1 cellular context compared by ENCODE assay signal in the genomic region with DNA sequence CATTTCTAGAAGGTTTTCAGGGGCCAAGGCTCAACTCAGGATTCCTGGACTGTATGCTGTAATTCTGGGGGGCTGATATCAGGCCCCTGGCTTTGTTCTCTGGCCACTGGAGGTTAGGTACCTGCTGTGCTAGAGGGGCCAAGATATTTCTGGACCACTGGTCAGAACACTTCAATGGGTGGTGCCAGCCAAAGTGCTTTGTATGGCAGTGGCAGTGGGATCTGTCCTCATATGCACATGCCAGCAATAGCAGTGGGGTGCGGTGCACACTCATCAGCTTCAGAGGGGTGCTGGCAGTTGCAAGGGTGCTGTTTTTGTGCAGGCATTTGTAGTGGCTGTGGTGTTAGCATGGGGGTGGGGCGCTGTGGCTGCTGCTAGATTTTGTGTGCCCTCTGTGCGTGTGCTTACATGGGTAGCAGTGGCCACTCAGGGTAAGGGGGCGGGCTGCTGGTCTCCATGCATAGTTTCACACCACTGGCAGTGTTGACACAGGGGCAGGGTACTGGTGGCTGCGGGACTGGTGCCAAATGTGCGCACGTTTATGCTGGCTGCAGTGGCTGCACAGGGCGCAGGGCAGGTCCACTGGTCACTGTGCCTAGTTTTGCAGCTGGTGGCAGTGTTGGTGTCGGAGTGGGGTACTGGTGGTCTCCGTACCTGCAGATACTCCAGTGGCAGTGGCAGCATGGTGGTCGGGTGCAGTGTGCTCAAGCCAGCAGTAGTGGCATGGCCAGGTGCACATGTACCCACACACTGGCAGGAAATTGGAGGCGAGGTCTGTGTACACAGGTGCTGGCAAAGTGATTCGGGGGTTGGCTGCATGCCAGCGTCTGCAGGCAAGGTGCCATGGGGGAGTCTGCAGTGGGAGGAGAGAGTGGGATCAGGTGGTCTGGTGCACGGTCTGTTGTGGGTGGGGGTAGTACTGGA.
TF ChIP-seq lines count a peak whose summit lies in the region.

No MANE protein-coding gene starts in this region.

TF ChIP-seq in HepG2, 621 proteins besides CTCF, POLR2A, EP300 and RAD21:
- peak; percentile 30 for TF ChIP-seq AGO2 (optimal IDR thresholded peaks at IDR 0.05; ENCODE audit: low read depth, low read length)
- no peak for TF ChIP-seq RFX3 (CRISPR knock-in tag; IDR thresholded peaks at IDR 0.05)
